Comparison of ENCODE assay signal across 23 cellular contexts in genomic region chr15:61545763-61546162, GRCh38.
DNase-seq lines count a peak whose midpoint lies in the region; ATAC-seq, FAIRE-seq and TF ChIP-seq lines count a peak whose summit lies in the region.
"Had no signal": no experiment of that assay in that cellular context is flagged by ENCODE, and none has a peak within 500 bp of the region (broad histone marks: within the 10 kb centered on the region; RNA-seq: fewer than 3 reads in every experiment).

No MANE protein-coding gene starts in this region.

- H3K36me3 Mint-ChIP-seq in natural killer cell treated with Interleukin-12 subunit alpha and Interleukin-12 subunit beta and Interleukin-15 and Interleukin-18, amount 100 ng/mL, for 72 hours, result no peaks in the 10 kb centered on the region
- H3K36me3 Mint-ChIP-seq: CD4-positive, CD25-positive, alpha-beta regulatory T cell; IgD-negative memory B cell had no signal

- H3K4me1 ChIP-seq in A549 (no peaks in the 10 kb centered on the region), H1 (replicated peaks in 1 of 4; ENCODE audit: control insufficient read depth in 3 of 4, insufficient read depth in 4 of 4, low read length in 3 of 4) (no peaks in the 10 kb centered on the region)
- H3K4me1 ChIP-seq: BE2C, Caco-2 had no signal

- no peak overlapping the region for H3K4ac ChIP-seq in H1 (replicated peaks; ENCODE audit: insufficient read length, low read depth, low read length)

- H3K4me3 Mint-ChIP-seq in natural killer cell treated with Interleukin-12 subunit alpha and Interleukin-12 subunit beta and Interleukin-15 and Interleukin-18, amount 100 ng/mL, for 72 hours, result no peak overlapping the region
- H3K4me3 Mint-ChIP-seq: CD4-positive, CD25-positive, alpha-beta regulatory T cell; HFFc6; IgD-negative memory B cell had no signal

- H3K4me1 Mint-ChIP-seq in natural killer cell treated with Interleukin-12 subunit alpha and Interleukin-12 subunit beta and Interleukin-15 and Interleukin-18, amount 100 ng/mL, for 72 hours (ENCODE audit: low read depth in 2 of 2), result no peaks in the 10 kb centered on the region
- H3K4me1 Mint-ChIP-seq: CD4-positive, CD25-positive, alpha-beta regulatory T cell; IgD-negative memory B cell had no signal

- no peak for ATAC-seq in A549
- ATAC-seq in natural killer cell treated with Interleukin-12 subunit alpha and Interleukin-12 subunit beta and Interleukin-15 and Interleukin-18, amount 100 ng/mL, for 72 hours, result no peak
- ATAC-seq: HCT116, HepG2 had no signal

- POLR2A ChIA-PET in A549 (lab: Yijun Ruan, JAX) (no interaction called here), H1 (lab: Charles Lee; ENCODE audit: partially characterized antibody) (no interaction called here)

- H3K4me3 ChIP-seq in A549 (no peak overlapping the region), H1 (ENCODE audit: extremely low read depth in 1 of 4, insufficient read depth in 2 of 4, low read depth in 3 of 4, low read length in 4 of 4) (no peak overlapping the region)
- H3K4me3 ChIP-seq: GM23248 had no signal

- H2BK20ac ChIP-seq in H1 (ENCODE audit: low read length), result no peak overlapping the region

- TF ChIP-seq RAD21 in A549 (conservative IDR thresholded peaks at IDR 0.05 in 1 of 2, IDR thresholded peaks at IDR 0.05 in 1 of 2) (no peak), H1 (IDR thresholded peaks at IDR 0.05 in 1 of 2, conservative IDR thresholded peaks at IDR 0.05 in 1 of 2; ENCODE audit: low read depth in 2 of 2, low read length in 2 of 2) (no peak)

- TF ChIP-seq CTCF in A549 (IDR thresholded peaks at IDR 0.05) (no peak), H1 (IDR thresholded peaks at IDR 0.05; ENCODE audit: control extremely low read depth in 1 of 3, insufficient read depth in 1 of 3, low read depth in 1 of 3, low read length in 3 of 3) (no peak)

- H3K23ac ChIP-seq in H1 (ENCODE audit: insufficient read length), result no peak overlapping the region

- no peaks in the 10 kb centered on the region for H3K36me3 ChIP-seq in H1 (ENCODE audit: control insufficient read depth in 2 of 4, insufficient read depth in 4 of 4, low read length in 3 of 4)
- H3K36me3 ChIP-seq: BE2C had no signal

- H3K27ac ChIP-seq in A549, result no peak overlapping the region
- H3K27ac ChIP-seq in H1 (ENCODE audit: low read depth, low read length), result no peak overlapping the region
- H3K27ac ChIP-seq: GM23248 had no signal

- no peak overlapping the region for H3K56ac ChIP-seq in H1 (replicated peaks; ENCODE audit: insufficient read length, low read depth, low read length)

- H2BK12ac ChIP-seq in H1 (ENCODE audit: low read depth, low read length), result no peak overlapping the region

- 20% methylated on average over 5 of the region's 5 CpGs for WGBS in A549 (ENCODE audit: missing lambda C conversion rate)
- WGBS in H1 (ENCODE audit: extremely low coverage in 1 of 2, insufficient coverage in 1 of 2, insufficient read length in 1 of 2, insufficient replicate concordance in 2 of 2, low coverage in 1 of 2, low lambda C conversion rate in 2 of 2, missing lambda C conversion rate in 1 of 2), 2 experiments, result 89% methylated on average over 5 of the region's 5 CpGs; no CpG with 5 or more reads in 1 of the 2 experiments

- no peak overlapping the region for H2BK120ac ChIP-seq in H1 (replicated peaks; ENCODE audit: low read depth, low read length)

- CTCF ChIA-PET in A549 (lab: Yijun Ruan, JAX) (interaction anchor here (1.5 kb wide), 1 partner anchor 77 kb away, joined by 3 read pairs; no protein-coding TSS in a partner anchor), H1 (lab: Charles Lee; ENCODE audit: partially characterized antibody) (interaction anchor here (0.8 to 1.9 kb wide), 2 partner anchors 15 to 350 kb away, joined by 3 to 4 read pairs; no protein-coding TSS in a partner anchor)

- no peak for TF ChIP-seq EP300 in A549 (IDR thresholded peaks at IDR 0.05)
- TF ChIP-seq EP300 in H1 (IDR thresholded peaks at IDR 0.05; ENCODE audit: borderline replicate concordance in 1 of 2, low read depth in 2 of 2, low read length in 2 of 2), result no peak

- H3K4me2 ChIP-seq in A549 (no peak overlapping the region), H1 (ENCODE audit: insufficient read depth in 1 of 2, low read depth in 2 of 2, low read length in 2 of 2) (no peak overlapping the region)

- H3K27ac Mint-ChIP-seq in natural killer cell treated with Interleukin-12 subunit alpha and Interleukin-12 subunit beta and Interleukin-15 and Interleukin-18, amount 100 ng/mL, for 72 hours, result no peak overlapping the region
- H3K27ac Mint-ChIP-seq: CD4-positive, CD25-positive, alpha-beta regulatory T cell; HFFc6; IgD-negative memory B cell had no signal

- H3K14ac ChIP-seq in H1 (ENCODE audit: insufficient read length), result no peak overlapping the region

- no peaks in the 10 kb centered on the region for H4K20me1 ChIP-seq in H1 (replicated peaks in 1 of 2; ENCODE audit: control insufficient read depth in 1 of 2, insufficient read depth in 2 of 2, low read length in 2 of 2)

- no peak overlapping the region for H2BK5ac ChIP-seq in H1 (ENCODE audit: low read depth, low read length)

- no peak for FAIRE-seq in A549 (lab: Jason Lieb, UNC)
- peak; percentile 42 for FAIRE-seq in H1 (lab: Jason Lieb, UNC)
- FAIRE-seq: D721Med, G401.6, GM12891, GM19239, HepG2 had no signal

- no peak overlapping the region for H2AFZ ChIP-seq in H1 (ENCODE audit: low read length)
- H2AFZ ChIP-seq: GM23248 had no signal

- no peak overlapping the region for H4K8ac ChIP-seq in H1 (ENCODE audit: extremely low read depth, insufficient read depth, low read length)

- in situ Hi-C loops in KBM-7 (cut with MboI; ENCODE audit: low pct_unique_long_range_greater_than_20kb, low sequenced_read_pairs), result no loop called here

- no peaks in the 10 kb centered on the region for H3K79me2 ChIP-seq in H1 (ENCODE audit: control insufficient read depth in 1 of 2, insufficient read depth in 2 of 2, low read length in 2 of 2)

- no peak overlapping the region for H4K91ac ChIP-seq in H1 (replicated peaks; ENCODE audit: insufficient read length, low read length)

- H2BK15ac ChIP-seq in H1 (ENCODE audit: low read length), result no peak overlapping the region

- peaks cover 10 to 14% of the 10 kb centered on the region in 2 donors for H3K27me3 Mint-ChIP-seq in natural killer cell treated with Interleukin-12 subunit alpha and Interleukin-12 subunit beta and Interleukin-15 and Interleukin-18, amount 100 ng/mL, for 72 hours
- H3K27me3 Mint-ChIP-seq: IgD-negative memory B cell had no signal

- DNase-seq in A549 (ENCODE audit: low read depth in 1 of 2, low spot score in 1 of 2) (no peak), H1 (ENCODE audit: low read depth in 1 of 2, low spot score in 2 of 2) (no peak), islet precursor cell (peak; percentile 34), NCI-H1092 treated with DMSO at 0.1 percent for 48 hours (lab: John Stamatoyannopoulos, UW) (no peak), KBM-7 (no peak), dedifferentiated amniotic fluid mesenchymal stem cell (ENCODE audit: extremely low spot score) (no peak)
- DNase-seq in natural killer cell treated with Interleukin-12 subunit alpha and Interleukin-12 subunit beta and Interleukin-15 and Interleukin-18, amount 100 ng/mL, for 72 hours (ENCODE audit: low spot score), result no peak
- DNase-seq: 8988T; BE2C; C1 segment of cervical spinal cord; Caco-2; CD4-positive, CD25-positive, alpha-beta regulatory T cell; GM23248; H7; HFFc6 had no signal

- no peaks in the 10 kb centered on the region for H3K27me3 ChIP-seq in H1 (replicated peaks in 1 of 4; ENCODE audit: control insufficient read depth in 3 of 4, extremely low read depth in 1 of 4, insufficient read depth in 3 of 4, low read length in 3 of 4)
- H3K27me3 ChIP-seq: BE2C had no signal

- H4K5ac ChIP-seq in H1 (ENCODE audit: insufficient read length, low read depth, low read length), result no peak overlapping the region

- no peak overlapping the region for H3K18ac ChIP-seq in H1 (ENCODE audit: extremely low read depth, low read length)

- H2AK5ac ChIP-seq in H1 (ENCODE audit: low read depth, low read length), result no peak overlapping the region

- TF ChIP-seq POLR2A in A549 (IDR thresholded peaks at IDR 0.05; ENCODE audit: low read length) (no peak), H1 (IDR thresholded peaks at IDR 0.05; ENCODE audit: control extremely low read depth in 1 of 2, low read depth in 2 of 2, low read length in 2 of 2) (no peak)

- H3K9ac ChIP-seq in H1 (replicated peaks in 1 of 4; ENCODE audit: extremely low read depth in 1 of 4, low read depth in 3 of 4, low read length in 3 of 4), result no peak overlapping the region
- H3K9ac ChIP-seq: GM23248 had no signal

- H3K79me1 ChIP-seq in H1 (ENCODE audit: low read depth, low read length), result no peaks in the 10 kb centered on the region

- no peaks in the 10 kb centered on the region for H3K23me2 ChIP-seq in H1 (ENCODE audit: low read depth, low read length)

- H3K9me3 ChIP-seq in A549, result no peaks in the 10 kb centered on the region
- no peaks in the 10 kb centered on the region for H3K9me3 ChIP-seq in H1 (ENCODE audit: insufficient read depth in 2 of 2, low read depth in 1 of 2, low read length in 1 of 2)
- H3K9me3 ChIP-seq: BE2C, Caco-2 had no signal

- H3K9me3 Mint-ChIP-seq in natural killer cell treated with Interleukin-12 subunit alpha and Interleukin-12 subunit beta and Interleukin-15 and Interleukin-18, amount 100 ng/mL, for 72 hours, result no peaks in the 10 kb centered on the region
- H3K9me3 Mint-ChIP-seq: IgD-negative memory B cell had no signal

TF ChIP-seq in PFSK-1, 5 proteins besides CTCF, POLR2A, EP300 and RAD21 (continues in another document):
- no peak for TF ChIP-seq POLR2AphosphoS5 (IDR thresholded peaks at IDR 0.05; ENCODE audit: low read depth, low read length)

TF ChIP-seq in H1, 55 proteins besides CTCF, POLR2A, EP300 and RAD21 (continues in another document):
- no peak for TF ChIP-seq RBBP5 (IDR thresholded peaks at IDR 0.05; ENCODE audit: borderline replicate concordance, low read depth, low read length)
- TF ChIP-seq FOSL1 (IDR thresholded peaks at IDR 0.05; ENCODE audit: insufficient read depth, low read depth, low read length), result no peak

Comparison
In these comparisons a context has a peak if more than half of its experiments do, and no peak if none do; other contexts are left out.
1. Of the 18 proteins assayed by ChIP-seq in both H1 and A549: peak only in H1: none; only in A549: MAFK; in both: none; in neither: 17.